In the genomic region with DNA sequence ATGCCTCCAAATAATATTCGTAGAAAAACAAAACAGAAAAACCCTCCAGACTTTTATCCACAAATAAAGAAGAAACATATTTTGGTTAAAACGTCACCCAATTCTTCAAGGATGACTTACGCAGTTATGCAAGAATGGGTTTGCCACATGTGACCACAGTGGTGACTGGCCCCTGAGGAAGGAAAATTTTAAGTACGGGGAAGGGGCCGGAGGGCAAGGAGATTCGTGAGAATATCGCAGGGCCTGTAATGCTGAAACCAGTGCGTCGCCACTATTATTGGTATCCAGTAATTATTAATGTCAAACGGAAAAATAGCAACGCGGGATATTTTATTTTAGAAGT, we compare ENCODE assay signal across 8 cellular contexts. TPM values are rescaled to one million over a fixed set of nuclear protein-coding genes. Genes with fewer than 3 reads are reported as not detected.
DNase-seq lines count a peak whose midpoint lies in the region; ATAC-seq lines count a peak whose summit lies in the region.

No MANE protein-coding gene starts in this region.

- H3K4me1 ChIP-seq in SJCRH30 (no peaks in the 10 kb centered on the region; the same call in 1 of the 2 replicates), aorta (ENCODE audit: control insufficient read depth in 1 of 2, insufficient read depth in 2 of 2, low read length in 2 of 2) (no peaks in the 10 kb centered on the region)
- H3K4me1 ChIP-seq in effector memory CD4-positive, alpha-beta T cell (ENCODE audit: control insufficient read depth, insufficient read depth, low read length, poor library complexity, severe bottlenecking) = peaks cover 9% of the 10 kb centered on the region

- H3K27me3 ChIP-seq in SJCRH30 = no peaks in the 10 kb centered on the region
- no peaks in the 10 kb centered on the region for H3K27me3 ChIP-seq in effector memory CD4-positive, alpha-beta T cell (replicated peaks; ENCODE audit: control insufficient read depth, insufficient read depth, low read length, poor library complexity, severe bottlenecking)
- H3K27me3 ChIP-seq in aorta (ENCODE audit: control insufficient read depth in 1 of 2, insufficient read depth in 2 of 2, low read length in 1 of 2) = no peaks in the 10 kb centered on the region

- H3K36me3 ChIP-seq in SJCRH30 (peaks cover 11% of the 10 kb centered on the region), aorta (ENCODE audit: control insufficient read depth in 1 of 2, insufficient read depth in 2 of 2, low read length in 1 of 2) (peaks cover 0 to 4% of the 10 kb centered on the region in 2 donors)
- peaks cover 14% of the 10 kb centered on the region for H3K36me3 ChIP-seq in effector memory CD4-positive, alpha-beta T cell (ENCODE audit: control insufficient read depth, insufficient read depth, low read length)

- H3K27ac ChIP-seq in SJCRH30 = peak overlapping the region; percentile 83
- peak overlapping the region; percentile 60 for H3K27ac ChIP-seq in effector memory CD4-positive, alpha-beta T cell (ENCODE audit: insufficient read depth, low read length, poor library complexity, severe bottlenecking)
- peak overlapping the region; percentile 76 to 88 for H3K27ac ChIP-seq in aorta (ENCODE audit: low read depth in 1 of 2, low read length in 2 of 2)

- WGBS in aorta, 2 donors = 21 to 23% methylated on average over 12 of the region's 12 CpGs

- ATAC-seq in HG02943 (IDR thresholded peaks at IDR 0.05; ENCODE audit: low read depth, unreplicated experiment) = peak; percentile 4
- ATAC-seq in aorta (ENCODE audit: low FRiP score) = peak; percentile 80

- intact Hi-C loops in aorta (cut with DNase I) = loop anchor here (2.0 to 5.0 kb wide), 3 partner anchors 32 to 57 kb away; a partner anchor contains a TSS

- DNase-seq in SJCRH30 (no peak), mucosa of gallbladder (ENCODE audit: low spot score) (peak; percentile 48), aorta (peak in 1 of 2 donors; percentile 66), HT-29 (ENCODE audit: low spot score) (no peak), cortex of kidney (lab: John Stamatoyannopoulos, UW) (no peak)
- no peak for DNase-seq in effector memory CD4-positive, alpha-beta T cell

- peak overlapping the region; percentile 76 for H3K4me3 ChIP-seq in GM08714 (ENCODE audit: low read length)
- peak overlapping the region; percentile 85 for H3K4me3 ChIP-seq in SJCRH30
- H3K4me3 ChIP-seq in effector memory CD4-positive, alpha-beta T cell (ENCODE audit: insufficient read depth, low read depth, low read length, poor library complexity, severe bottlenecking) = peak overlapping the region; percentile 67
- peak overlapping the region; percentile 68 to 89 for H3K4me3 ChIP-seq in aorta (ENCODE audit: low read length in 2 of 2)

- H3K9me3 ChIP-seq in SJCRH30 (replicated peaks) (peaks cover 3% of the 10 kb centered on the region; the same call in 1 of the 2 replicates), aorta (ENCODE audit: control insufficient read depth, low read length) (no peaks in the 10 kb centered on the region)
- no peaks in the 10 kb centered on the region for H3K9me3 ChIP-seq in effector memory CD4-positive, alpha-beta T cell (ENCODE audit: control insufficient read depth, low read length)

RNA-seq across cellular contexts. Expression of a gene that starts 0.6 kb away (rescaled TPM):
- 88.7 and 105 TPM in 2 replicates for total RNA-seq in SJCRH30 (2014; rRNA removed; shearing (Covaris generic))
- 86.3 TPM for total RNA-seq in mucosa of gallbladder
- 10 to 100 TPM; 53.6 to 55.4 TPM for total RNA-seq in aorta
- 100 to 1,000 TPM; 112 TPM for polyA plus RNA-seq in aorta
- 203 and 235 TPM in 2 replicates for total RNA-seq in HT-29 (2014; rRNA removed; shearing (Covaris generic))

RNA-seq across cellular contexts. Expression of a gene that starts 36.5 kb away (rescaled TPM):
- 17.4 and 19.6 TPM in 2 replicates for total RNA-seq in SJCRH30 (2014; rRNA removed; shearing (Covaris generic))
- total RNA-seq in mucosa of gallbladder (38.4 TPM), aorta (10 to 100 TPM; 38.0 to 46.7 TPM)
- 10 to 100 TPM in 1 of 2 donors, 1 to 10 TPM in 1; 9.1 to 24.2 TPM for polyA plus RNA-seq in aorta
- total RNA-seq in HT-29 (2014; rRNA removed; shearing (Covaris generic)) = 29.3 and 32.9 TPM in 2 replicates

RNA-seq across cellular contexts. Expression of a gene that starts 56.4 kb away (rescaled TPM):
- 15.3 and 15.6 TPM in 2 replicates for total RNA-seq in SJCRH30 (2014; rRNA removed; shearing (Covaris generic))
- total RNA-seq in mucosa of gallbladder (25.4 TPM), aorta (10 to 100 TPM; 21.6 to 21.8 TPM)
- polyA plus RNA-seq in aorta = 10 to 100 TPM; 20.0 to 40.1 TPM
- total RNA-seq in HT-29 (2014; rRNA removed; shearing (Covaris generic)) = 16.8 and 21.0 TPM in 2 replicates
